1 cellular context compared by ENCODE assay signal in the genomic region with DNA sequence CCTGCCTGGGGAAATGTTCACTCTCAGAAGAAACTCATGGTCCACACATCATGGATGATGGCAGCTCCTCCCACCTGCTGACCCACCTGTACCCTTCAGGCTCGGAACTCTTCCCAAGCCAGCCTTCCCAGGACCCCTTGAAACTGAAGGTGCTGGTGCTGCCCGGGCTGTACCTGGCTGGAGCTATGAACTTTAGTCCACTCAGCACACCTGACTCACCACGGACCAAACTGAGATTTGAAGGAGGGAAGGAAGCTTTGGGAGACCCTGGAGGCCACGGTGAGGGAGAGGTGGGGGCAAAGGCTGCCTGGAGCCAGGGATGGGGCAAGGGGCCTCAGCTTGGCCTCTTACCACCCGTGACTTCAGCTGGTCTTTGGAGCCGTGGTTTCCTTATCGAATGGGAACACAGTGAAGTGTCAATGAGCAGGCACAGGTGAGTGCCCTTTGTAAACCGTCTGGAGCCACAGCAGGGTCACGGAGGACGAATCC.
TF ChIP-seq lines count a peak whose summit lies in the region.

No MANE protein-coding gene starts in this region.

TF ChIP-seq in WTC11, 78 proteins besides CTCF, POLR2A, EP300 and RAD21 (continued from another document):
- TF ChIP-seq, protein P1, sequence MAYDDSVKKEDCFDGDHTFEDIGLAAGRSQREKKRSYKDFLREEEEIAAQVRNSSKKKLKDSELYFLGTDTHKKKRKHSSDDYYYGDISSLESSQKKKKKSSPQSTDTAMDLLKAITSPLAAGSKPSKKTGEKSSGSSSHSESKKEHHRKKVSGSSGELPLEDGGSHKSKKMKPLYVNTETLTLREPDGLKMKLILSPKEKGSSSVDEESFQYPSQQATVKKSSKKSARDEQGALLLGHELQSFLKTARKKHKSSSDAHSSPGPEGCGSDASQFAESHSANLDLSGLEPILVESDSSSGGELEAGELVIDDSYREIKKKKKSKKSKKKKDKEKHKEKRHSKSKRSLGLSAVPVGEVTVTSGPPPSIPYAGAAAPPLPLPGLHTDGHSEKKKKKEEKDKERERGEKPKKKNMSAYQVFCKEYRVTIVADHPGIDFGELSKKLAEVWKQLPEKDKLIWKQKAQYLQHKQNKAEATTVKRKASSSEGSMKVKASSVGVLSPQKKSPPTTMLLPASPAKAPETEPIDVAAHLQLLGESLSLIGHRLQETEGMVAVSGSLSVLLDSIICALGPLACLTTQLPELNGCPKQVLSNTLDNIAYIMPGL (CRISPR knock-in tag; IDR thresholded peaks at IDR 0.05), result no peak
- TF ChIP-seq, protein P2, sequence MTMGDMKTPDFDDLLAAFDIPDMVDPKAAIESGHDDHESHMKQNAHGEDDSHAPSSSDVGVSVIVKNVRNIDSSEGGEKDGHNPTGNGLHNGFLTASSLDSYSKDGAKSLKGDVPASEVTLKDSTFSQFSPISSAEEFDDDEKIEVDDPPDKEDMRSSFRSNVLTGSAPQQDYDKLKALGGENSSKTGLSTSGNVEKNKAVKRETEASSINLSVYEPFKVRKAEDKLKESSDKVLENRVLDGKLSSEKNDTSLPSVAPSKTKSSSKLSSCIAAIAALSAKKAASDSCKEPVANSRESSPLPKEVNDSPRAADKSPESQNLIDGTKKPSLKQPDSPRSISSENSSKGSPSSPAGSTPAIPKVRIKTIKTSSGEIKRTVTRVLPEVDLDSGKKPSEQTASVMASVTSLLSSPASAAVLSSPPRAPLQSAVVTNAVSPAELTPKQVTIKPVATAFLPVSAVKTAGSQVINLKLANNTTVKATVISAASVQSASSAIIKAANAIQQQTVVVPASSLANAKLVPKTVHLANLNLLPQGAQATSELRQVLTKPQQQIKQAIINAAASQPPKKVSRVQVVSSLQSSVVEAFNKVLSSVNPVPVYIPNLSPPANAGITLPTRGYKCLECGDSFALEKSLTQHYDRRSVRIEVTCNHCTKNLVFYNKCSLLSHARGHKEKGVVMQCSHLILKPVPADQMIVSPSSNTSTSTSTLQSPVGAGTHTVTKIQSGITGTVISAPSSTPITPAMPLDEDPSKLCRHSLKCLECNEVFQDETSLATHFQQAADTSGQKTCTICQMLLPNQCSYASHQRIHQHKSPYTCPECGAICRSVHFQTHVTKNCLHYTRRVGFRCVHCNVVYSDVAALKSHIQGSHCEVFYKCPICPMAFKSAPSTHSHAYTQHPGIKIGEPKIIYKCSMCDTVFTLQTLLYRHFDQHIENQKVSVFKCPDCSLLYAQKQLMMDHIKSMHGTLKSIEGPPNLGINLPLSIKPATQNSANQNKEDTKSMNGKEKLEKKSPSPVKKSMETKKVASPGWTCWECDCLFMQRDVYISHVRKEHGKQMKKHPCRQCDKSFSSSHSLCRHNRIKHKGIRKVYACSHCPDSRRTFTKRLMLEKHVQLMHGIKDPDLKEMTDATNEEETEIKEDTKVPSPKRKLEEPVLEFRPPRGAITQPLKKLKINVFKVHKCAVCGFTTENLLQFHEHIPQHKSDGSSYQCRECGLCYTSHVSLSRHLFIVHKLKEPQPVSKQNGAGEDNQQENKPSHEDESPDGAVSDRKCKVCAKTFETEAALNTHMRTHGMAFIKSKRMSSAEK (CRISPR knock-in tag; IDR thresholded peaks at IDR 0.05; ENCODE audit: borderline replicate concordance), result no peak
- TF ChIP-seq, protein P3, sequence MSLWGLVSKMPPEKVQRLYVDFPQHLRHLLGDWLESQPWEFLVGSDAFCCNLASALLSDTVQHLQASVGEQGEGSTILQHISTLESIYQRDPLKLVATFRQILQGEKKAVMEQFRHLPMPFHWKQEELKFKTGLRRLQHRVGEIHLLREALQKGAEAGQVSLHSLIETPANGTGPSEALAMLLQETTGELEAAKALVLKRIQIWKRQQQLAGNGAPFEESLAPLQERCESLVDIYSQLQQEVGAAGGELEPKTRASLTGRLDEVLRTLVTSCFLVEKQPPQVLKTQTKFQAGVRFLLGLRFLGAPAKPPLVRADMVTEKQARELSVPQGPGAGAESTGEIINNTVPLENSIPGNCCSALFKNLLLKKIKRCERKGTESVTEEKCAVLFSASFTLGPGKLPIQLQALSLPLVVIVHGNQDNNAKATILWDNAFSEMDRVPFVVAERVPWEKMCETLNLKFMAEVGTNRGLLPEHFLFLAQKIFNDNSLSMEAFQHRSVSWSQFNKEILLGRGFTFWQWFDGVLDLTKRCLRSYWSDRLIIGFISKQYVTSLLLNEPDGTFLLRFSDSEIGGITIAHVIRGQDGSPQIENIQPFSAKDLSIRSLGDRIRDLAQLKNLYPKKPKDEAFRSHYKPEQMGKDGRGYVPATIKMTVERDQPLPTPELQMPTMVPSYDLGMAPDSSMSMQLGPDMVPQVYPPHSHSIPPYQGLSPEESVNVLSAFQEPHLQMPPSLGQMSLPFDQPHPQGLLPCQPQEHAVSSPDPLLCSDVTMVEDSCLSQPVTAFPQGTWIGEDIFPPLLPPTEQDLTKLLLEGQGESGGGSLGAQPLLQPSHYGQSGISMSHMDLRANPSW (CRISPR knock-in tag; conservative IDR thresholded peaks at IDR 0.05; ENCODE audit: low read depth), result no peak
- TF ChIP-seq TEAD1 (CRISPR knock-in tag; IDR thresholded peaks at IDR 0.05), result no peak
- TF ChIP-seq CBFB (CRISPR knock-in tag; IDR thresholded peaks at IDR 0.05; ENCODE audit: low read depth), result no peak
- no peak for TF ChIP-seq ZNF671 (CRISPR knock-in tag; IDR thresholded peaks at IDR 0.05)
- no peak for TF ChIP-seq ELF4 (CRISPR knock-in tag; IDR thresholded peaks at IDR 0.05; ENCODE audit: low read depth)
TF ChIP-seq in WTC11: peak in this region for 0.
